Comparison of ENCODE assay signal across 8 cellular contexts in genomic region chr3:87503901-87504498, GRCh38.
DNase-seq lines count a peak whose midpoint lies in the region; ATAC-seq and TF ChIP-seq lines count a peak whose summit lies in the region.

No MANE protein-coding gene starts in this region.

- H3K9me3 ChIP-seq in stomach (no peaks in the 10 kb centered on the region), tibial nerve (no peaks in the 10 kb centered on the region)

- H3K27ac ChIP-seq in stomach (no peak overlapping the region), tibial nerve (no peak overlapping the region)

- H3K4me1 ChIP-seq in stomach (no peaks in the 10 kb centered on the region), tibial nerve (no peaks in the 10 kb centered on the region)

- TF ChIP-seq EP300 in stomach (IDR thresholded peaks at IDR 0.05) (no peak), tibial nerve (IDR thresholded peaks at IDR 0.05) (no peak)

- no peaks in the 10 kb centered on the region for H3K27me3 Mint-ChIP-seq in T-helper 2 cell treated with Interferon-gamma antibody and Interleukin-4, amounts not matched to agents 5 μg/mL and 100 μg/mL, for 36 hours (ENCODE audit: low read depth)

- TF ChIP-seq CTCF in AG09319 (IDR thresholded peaks at IDR 0.05; ENCODE audit: low read depth, low read length) (peak; percentile 64), stomach (IDR thresholded peaks at IDR 0.05) (peak in 5 of 7 experiments; percentile 35 to 81 (median 60)), tibial nerve (IDR thresholded peaks at IDR 0.05) (peak in 2 of 5 experiments; percentile 19 to 54)

- peak; percentile 19 for DNase-seq in AG09319 (ENCODE audit: extremely low read depth, low read depth)
- DNase-seq in NCI-H1092 treated with DMSO at 0.1 percent for 48 hours (lab: John Stamatoyannopoulos, UW), result peak; percentile 38
- DNase-seq in T-helper 2 cell treated with Interferon-gamma antibody and Interleukin-4, amounts not matched to agents 5 μg/mL and 100 μg/mL, for 36 hours (ENCODE audit: low spot score), result peak; percentile 6
- peak; percentile 16 for DNase-seq in globus pallidus (ENCODE audit: low spot score)
- peak; percentile 28 for DNase-seq in stomach
- DNase-seq in tibial nerve (ENCODE audit: low spot score in 2 of 2), result no peak

- no peak overlapping the region for H3K27ac Mint-ChIP-seq in T-helper 2 cell treated with Interferon-gamma antibody and Interleukin-4, amounts not matched to agents 5 μg/mL and 100 μg/mL, for 36 hours

- 29 to 38% (median 33%) methylated on average over 8 of the region's 8 CpGs for whole genome bisulfite sequencing in stomach, 5 donors
- whole genome bisulfite sequencing in tibial nerve, 2 donors, result 44 to 52% methylated on average over 8 of the region's 8 CpGs

- ATAC-seq in GM18498 (IDR thresholded peaks at IDR 0.05; ENCODE audit: unreplicated experiment), result peak; percentile 89
- ATAC-seq in HG02840 (IDR thresholded peaks at IDR 0.05; ENCODE audit: low FRiP score, unreplicated experiment), result peak; percentile 56

- no peaks in the 10 kb centered on the region for H3K9me3 Mint-ChIP-seq in T-helper 2 cell treated with Interferon-gamma antibody and Interleukin-4, amounts not matched to agents 5 μg/mL and 100 μg/mL, for 36 hours

- no peaks in the 10 kb centered on the region for H3K27me3 ChIP-seq in stomach
- no peaks in the 10 kb centered on the region for H3K27me3 ChIP-seq in tibial nerve

- TF ChIP-seq POLR2A in stomach (IDR thresholded peaks at IDR 0.05), result no peak
- no peak for TF ChIP-seq POLR2A in tibial nerve (IDR thresholded peaks at IDR 0.05)

- no peak overlapping the region for H3K4me3 ChIP-seq in stomach
- H3K4me3 ChIP-seq in tibial nerve, result no peak overlapping the region

- H3K4me3 Mint-ChIP-seq in T-helper 2 cell treated with Interferon-gamma antibody and Interleukin-4, amounts not matched to agents 5 μg/mL and 100 μg/mL, for 36 hours, result no peak overlapping the region

- intact Hi-C loops in stomach (cut with DNase I; ENCODE audit: low total_unique reads), result loop anchor here (10.0 kb wide), 1 partner anchor 209 kb away; no protein-coding TSS in a partner anchor

- no peaks in the 10 kb centered on the region for H3K4me1 Mint-ChIP-seq in T-helper 2 cell treated with Interferon-gamma antibody and Interleukin-4, amounts not matched to agents 5 μg/mL and 100 μg/mL, for 36 hours (ENCODE audit: low read depth)

- H3K36me3 ChIP-seq in stomach, result no peaks in the 10 kb centered on the region
- no peaks in the 10 kb centered on the region for H3K36me3 ChIP-seq in tibial nerve

- no peaks in the 10 kb centered on the region for H3K36me3 Mint-ChIP-seq in T-helper 2 cell treated with Interferon-gamma antibody and Interleukin-4, amounts not matched to agents 5 μg/mL and 100 μg/mL, for 36 hours (ENCODE audit: low read depth)

Comparison
In these comparisons a context has a peak if more than half of its experiments do, and no peak if none do; other contexts are left out.
1. DNase-seq: peak in AG09319 (single experiment), NCI-H1092 treated with DMSO at 0.1 percent for 48 hours (single experiment), T-helper 2 cell treated with Interferon-gamma antibody and Interleukin-4, amounts not matched to agents 5 μg/mL and 100 μg/mL, for 36 hours (single experiment), globus pallidus (single experiment) and stomach (single experiment); none in tibial nerve (0 of 2).